Comparison of ENCODE assay signal across 1 cellular context in the genomic region with DNA sequence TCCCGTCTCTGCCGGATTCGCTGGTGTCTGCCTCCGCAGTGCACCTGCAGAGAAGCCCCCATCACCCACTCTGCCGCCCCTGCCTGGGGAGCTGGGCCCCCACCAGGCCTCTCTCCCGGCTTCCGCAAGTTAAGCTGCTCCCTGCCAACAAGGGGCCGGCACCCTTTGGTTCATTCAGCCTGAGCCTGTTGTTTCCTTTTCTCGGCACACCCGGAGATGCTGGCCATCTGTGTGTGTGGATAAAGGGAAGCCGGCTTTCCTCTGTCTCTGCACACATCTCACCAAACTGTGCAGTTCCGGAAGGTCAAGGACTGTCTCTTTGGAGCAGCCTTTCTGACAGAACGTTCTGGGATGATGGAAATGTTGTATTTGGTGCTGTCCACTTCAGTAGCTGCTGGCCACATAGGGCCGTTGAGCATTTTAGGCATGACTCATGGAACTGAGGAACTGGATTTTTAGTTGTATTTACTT.
TF ChIP-seq lines count a peak whose summit lies in the region.

No MANE protein-coding gene starts in this region.

TF ChIP-seq in SK-N-SH treated with all-trans-retinoic acid at 6 μM for 48 hours, 23 proteins besides CTCF, POLR2A, EP300 and RAD21 (continued from another document):
- TF ChIP-seq POU6F1 (CRISPR knock-in tag; IDR thresholded peaks at IDR 0.05; ENCODE audit: borderline replicate concordance, low read depth) (no peak), PPARA (CRISPR knock-in tag; IDR thresholded peaks at IDR 0.05; ENCODE audit: borderline replicate concordance) (no peak), ESRRG (CRISPR knock-in tag; IDR thresholded peaks at IDR 0.05) (no peak), ZNF70 (CRISPR knock-in tag; IDR thresholded peaks at IDR 0.05) (no peak), TCF4 (CRISPR knock-in tag; IDR thresholded peaks at IDR 0.05; ENCODE audit: borderline replicate concordance) (no peak), TOX (CRISPR knock-in tag; IDR thresholded peaks at IDR 0.05; ENCODE audit: borderline replicate concordance) (no peak)
- TF ChIP-seq, protein P1, sequence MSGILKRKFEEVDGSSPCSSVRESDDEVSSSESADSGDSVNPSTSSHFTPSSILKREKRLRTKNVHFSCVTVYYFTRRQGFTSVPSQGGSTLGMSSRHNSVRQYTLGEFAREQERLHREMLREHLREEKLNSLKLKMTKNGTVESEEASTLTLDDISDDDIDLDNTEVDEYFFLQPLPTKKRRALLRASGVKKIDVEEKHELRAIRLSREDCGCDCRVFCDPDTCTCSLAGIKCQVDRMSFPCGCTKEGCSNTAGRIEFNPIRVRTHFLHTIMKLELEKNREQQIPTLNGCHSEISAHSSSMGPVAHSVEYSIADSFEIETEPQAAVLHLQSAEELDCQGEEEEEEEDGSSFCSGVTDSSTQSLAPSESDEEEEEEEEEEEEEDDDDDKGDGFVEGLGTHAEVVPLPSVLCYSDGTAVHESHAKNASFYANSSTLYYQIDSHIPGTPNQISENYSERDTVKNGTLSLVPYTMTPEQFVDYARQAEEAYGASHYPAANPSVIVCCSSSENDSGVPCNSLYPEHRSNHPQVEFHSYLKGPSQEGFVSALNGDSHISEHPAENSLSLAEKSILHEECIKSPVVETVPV (CRISPR knock-in tag; IDR thresholded peaks at IDR 0.05) = no peak
